In the genomic region with DNA sequence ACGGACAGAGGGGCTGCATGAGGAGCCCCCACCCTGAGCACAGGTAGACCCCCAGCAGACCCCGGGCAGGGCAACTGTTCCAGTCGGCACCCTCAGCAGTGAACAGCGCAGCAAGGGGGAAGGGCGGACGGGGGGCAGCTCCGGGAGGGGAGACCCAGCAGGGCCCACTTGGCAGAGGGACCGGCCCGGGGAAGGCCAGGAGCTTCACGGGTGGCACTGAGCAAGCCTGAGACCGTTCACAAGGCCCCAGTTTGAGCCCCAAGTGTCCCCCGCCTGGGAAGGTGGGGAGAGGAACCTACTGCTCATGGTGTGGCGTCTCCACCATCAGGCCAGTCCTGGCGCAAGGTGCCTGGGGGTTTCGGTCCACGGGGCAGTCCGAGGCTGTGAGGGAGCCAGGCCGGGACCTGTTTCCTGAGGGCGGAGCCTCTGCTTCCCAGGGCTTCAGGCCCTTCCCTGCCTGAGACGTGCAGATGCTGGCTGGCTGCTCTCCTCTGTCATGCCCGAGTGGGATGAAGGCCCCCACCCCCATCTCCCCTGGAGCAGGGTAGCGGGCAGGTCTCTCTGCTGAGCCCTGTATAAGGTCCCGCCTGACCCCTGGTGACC, we compare ENCODE assay signal across 16 cellular contexts. TPM values are rescaled to one million over a fixed set of nuclear protein-coding genes. Genes with fewer than 3 reads are reported as not detected.
DNase-seq lines count a peak whose midpoint lies in the region; ATAC-seq and TF ChIP-seq lines count a peak whose summit lies in the region.
"Had no signal": no experiment of that assay in that cellular context is flagged by ENCODE, and none has a peak within 500 bp of the region (broad histone marks: within the 10 kb centered on the region; RNA-seq: fewer than 3 reads in every experiment).

No MANE protein-coding gene starts in this region.

- no peak overlapping the region for H3K27ac Mint-ChIP-seq in activated CD4-positive, alpha-beta memory T cell treated with anti-CD3 and anti-CD28 coated beads for 36 hours
- H3K27ac Mint-ChIP-seq: CD4-positive, alpha-beta T cell had no signal

- POLR2A ChIA-PET in activated CD4-positive, alpha-beta memory T cell treated with anti-CD3 and anti-CD28 coated beads for 36 hours (lab: Charles Lee): no interaction called here

- 88% methylated on average over 23 of the region's 23 CpGs for WGBS in right cardiac atrium

- peaks cover 3% of the 10 kb centered on the region for H3K36me3 Mint-ChIP-seq in activated CD4-positive, alpha-beta memory T cell treated with anti-CD3 and anti-CD28 coated beads for 36 hours

- peaks cover 15% of the 10 kb centered on the region for H3K9me3 Mint-ChIP-seq in activated CD4-positive, alpha-beta memory T cell treated with anti-CD3 and anti-CD28 coated beads for 36 hours
- H3K9me3 Mint-ChIP-seq: CD4-positive, alpha-beta T cell had no signal

- no peak for TF ChIP-seq CTCF in dorsolateral prefrontal cortex (IDR thresholded peaks at IDR 0.05 in 54 of 56, conservative IDR thresholded peaks at IDR 0.05 in 2 of 56; ENCODE audit: low read depth in 1 of 56, partially characterized antibody in 56 of 56)

- DNase-seq in right cardiac atrium (peak in 2 of 3 donors; percentile 13 to 39), cardiac septum (ENCODE audit: low spot score) (no peak), dorsolateral prefrontal cortex (no peak), sciatic nerve (ENCODE audit: low spot score) (no peak), amygdala (lab: John Stamatoyannopoulos, UW) (no peak)
- no peak for DNase-seq in activated CD4-positive, alpha-beta memory T cell treated with anti-CD3 and anti-CD28 coated beads for 36 hours
- DNase-seq in stimulated activated naive CD4-positive, alpha-beta T cell treated with Interleukin-2 at 50 U/mL for 16 hours (lab: John Stamatoyannopoulos, UW): no peak
- DNase-seq: 8988T; AML-193; Calu3; CD4-positive, alpha-beta T cell; DMS 273 treated with DMSO at 0.1 percent for 48 hours; GM23248; H7 had no signal

- no peaks in the 10 kb centered on the region for H3K27me3 ChIP-seq in right cardiac atrium (ENCODE audit: control insufficient read depth, insufficient read depth)
- no peaks in the 10 kb centered on the region for H3K27me3 ChIP-seq in dorsolateral prefrontal cortex
- H3K27me3 ChIP-seq: BLaER1 treated with 17β-estradiol and CSF1 and Interleukin-3, amounts not matched to agents 10 nM and 100 nM had no signal

- CTCF ChIA-PET in activated CD4-positive, alpha-beta memory T cell treated with anti-CD3 and anti-CD28 coated beads for 36 hours (lab: Charles Lee): no interaction called here

- no peak overlapping the region for H3K27ac ChIP-seq in right cardiac atrium (ENCODE audit: low read length)
- H3K27ac ChIP-seq in dorsolateral prefrontal cortex: peak overlapping the region in 44 of 59 donors; percentile 1 to 92 (median 68)
- H3K27ac ChIP-seq: BLaER1 treated with 17β-estradiol and CSF1 and Interleukin-3, amounts not matched to agents 10 nM and 100 nM; GM23248 had no signal

- peak in 1 of 2 donors; percentile 8 for ATAC-seq in right cardiac atrium
- peak; percentile 19 for ATAC-seq in sciatic nerve

- H3K4me3 ChIP-seq in right cardiac atrium (ENCODE audit: low read length) (no peak overlapping the region), dorsolateral prefrontal cortex (no peak overlapping the region)
- H3K4me3 ChIP-seq: BLaER1 treated with 17β-estradiol and CSF1 and Interleukin-3, amounts not matched to agents 10 nM and 100 nM; GM23248 had no signal

- intact Hi-C loops in right cardiac atrium (cut with DNase I) (no loop called here), cardiac septum (cut with DNase I) (no loop called here), dorsolateral prefrontal cortex (cut with DNase I) (no loop called here), sciatic nerve (cut with DNase I) (no loop called here)
- intact Hi-C loops in activated CD4-positive, alpha-beta memory T cell treated with anti-CD3 and anti-CD28 coated beads for 36 hours (cut with micrococcal nuclease): no loop called here

- no peaks in the 10 kb centered on the region for H3K27me3 Mint-ChIP-seq in activated CD4-positive, alpha-beta memory T cell treated with anti-CD3 and anti-CD28 coated beads for 36 hours
- H3K27me3 Mint-ChIP-seq: CD4-positive, alpha-beta T cell had no signal

- no peaks in the 10 kb centered on the region for H3K9me3 ChIP-seq in right cardiac atrium (ENCODE audit: control insufficient read depth, low read length)

- H3K4me1 ChIP-seq in right cardiac atrium (ENCODE audit: control insufficient read depth, insufficient read depth, low read length): no peaks in the 10 kb centered on the region

- no peaks in the 10 kb centered on the region for H3K4me1 Mint-ChIP-seq in activated CD4-positive, alpha-beta memory T cell treated with anti-CD3 and anti-CD28 coated beads for 36 hours (ENCODE audit: low read depth)

- no peak overlapping the region for H3K4me3 Mint-ChIP-seq in activated CD4-positive, alpha-beta memory T cell treated with anti-CD3 and anti-CD28 coated beads for 36 hours
- H3K4me3 Mint-ChIP-seq: CD4-positive, alpha-beta T cell had no signal

RNA-seq across cellular contexts. Expression of a gene that starts 54.4 kb away (rescaled TPM):
- total RNA-seq in right cardiac atrium (not detected), cardiac septum (not detected), dorsolateral prefrontal cortex (10 to 100 TPM in 8 of 120 experiments, 1 to 10 TPM in 112; 1.1 to 13.0 (median 5.8) TPM), sciatic nerve (not detected)
- polyA plus RNA-seq in right cardiac atrium: not detected
- total RNA-seq in activated CD4-positive, alpha-beta memory T cell treated with anti-CD3 and anti-CD28 coated beads for 36 hours: not detected
- total RNA-seq: Calu3; CD4-positive, alpha-beta T cell; Daoy; GM23248; H7 had no signal
- polyA plus RNA-seq: GM23248 had no signal

Comparison
In these comparisons a context has a peak if more than half of its experiments do, and no peak if none do; other contexts are left out.
1. DNase-seq: peak in right cardiac atrium (2 of 3); none in cardiac septum (single experiment), dorsolateral prefrontal cortex (0 of 10), sciatic nerve (single experiment), activated CD4-positive, alpha-beta memory T cell treated with anti-CD3 and anti-CD28 coated beads for 36 hours (single experiment), stimulated activated naive CD4-positive, alpha-beta T cell treated with Interleukin-2 at 50 U/mL for 16 hours (single experiment) and amygdala (0 of 56).